22 cellular contexts compared by ENCODE assay signal in the genomic region with DNA sequence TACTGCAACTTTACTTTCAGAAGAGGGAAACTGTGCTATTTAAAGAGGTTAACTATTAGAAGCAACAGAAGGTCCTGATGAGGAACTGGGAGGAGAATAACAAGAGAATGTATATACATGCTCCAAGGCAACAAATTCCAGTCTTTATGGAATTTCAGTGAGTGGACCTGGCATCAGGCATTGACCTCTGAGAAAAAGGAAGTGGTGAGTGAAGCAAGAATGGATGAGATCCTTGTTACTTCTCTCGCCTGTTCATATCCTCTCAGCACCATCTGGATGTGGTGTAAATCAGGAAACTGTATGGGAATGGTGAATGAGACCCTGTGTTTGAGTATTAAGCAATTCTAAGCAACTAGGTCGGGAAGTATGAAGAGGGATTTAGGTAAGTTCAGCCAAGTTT. TPM values are rescaled to one million over a fixed set of nuclear protein-coding genes. Genes with fewer than 3 reads are reported as not detected.
DNase-seq lines count a peak whose midpoint lies in the region; ATAC-seq, FAIRE-seq and TF ChIP-seq lines count a peak whose summit lies in the region.
"Had no signal": no experiment of that assay in that cellular context is flagged by ENCODE, and none has a peak within 500 bp of the region (broad histone marks: within the 10 kb centered on the region; RNA-seq: fewer than 3 reads in every experiment).

No MANE protein-coding gene starts in this region.

- TF ChIP-seq CTCF in fibroblast of the aortic adventitia (IDR thresholded peaks at IDR 0.05; ENCODE audit: insufficient read depth, low read length), result no peak

- no peaks in the 10 kb centered on the region for H3K27me3 Mint-ChIP-seq in activated naive CD4-positive, alpha-beta T cell treated with anti-CD3 and anti-CD28 coated beads, Interleukin-2, amount 50 U/mL, for 24 hours
- no peaks in the 10 kb centered on the region for H3K27me3 Mint-ChIP-seq in activated naive CD4-positive, alpha-beta T cell treated with anti-CD3 and anti-CD28 coated beads, Interleukin-2, amount 10 ng/mL, durations not matched to agents 7 days and 5 days
- H3K27me3 Mint-ChIP-seq: CD4-positive, alpha-beta T cell; dendritic cell treated with granulocyte-macrophage colony-stimulating factor and Interleukin-4, amounts not matched to agents 40 ng/mL and 50 ng/mL, for 4 days; natural killer cell treated with Interleukin-12 subunit alpha and Interleukin-12 subunit beta and Interleukin-15 and Interleukin-18, amount 100 ng/mL, for 72 hours had no signal

- no peak for DNase-seq in activated naive CD4-positive, alpha-beta T cell treated with anti-CD3 and anti-CD28 coated beads, Interleukin-2, amount 10 ng/mL, durations not matched to agents 7 days and 5 days
- DNase-seq in SK-MEL-5 (ENCODE audit: low read depth, low spot score) (peak; percentile 83), fibroblast of the aortic adventitia (ENCODE audit: low read depth) (peak; percentile 31), urothelium cell line (ENCODE audit: low spot score) (no peak), NCI-H510A treated with DMSO at 0.1 percent for 48 hours (lab: John Stamatoyannopoulos, UW) (no peak), anterior cingulate cortex (lab: John Stamatoyannopoulos, UW) (no peak)
- DNase-seq: activated CD4-positive, CD25-positive, alpha-beta regulatory T cell treated with anti-CD3 and anti-CD28 coated beads, Interleukin-2, amount 50 U/mL, for 72 hours; activated CD8-positive, alpha-beta memory T cell treated with anti-CD3 and anti-CD28 coated beads for 24 hours; activated naive CD8-positive, alpha-beta T cell treated with anti-CD3 and anti-CD28 coated beads, Interleukin-2, amount 10 ng/mL, durations not matched to agents 7 days and 5 days; CD4-positive, alpha-beta T cell; left colon; NCI-H2107; NCI-H69; psoas muscle; stimulated activated CD4-positive, alpha-beta T cell treated with anti-CD3 and anti-CD28 coated beads, Interleukin-4, amount 100 ng/mL, for 4 hours; uterus had no signal

- H3K4me3 ChIP-seq in fibroblast of the aortic adventitia (ENCODE audit: low read depth, low read length), result no peak overlapping the region
- H3K4me3 ChIP-seq: breast epithelium, psoas muscle, uterus had no signal

- H3K36me3 Mint-ChIP-seq in activated naive CD4-positive, alpha-beta T cell treated with anti-CD3 and anti-CD28 coated beads, Interleukin-2, amount 50 U/mL, for 24 hours, result peaks cover 8% of the 10 kb centered on the region
- peaks cover 11% of the 10 kb centered on the region for H3K36me3 Mint-ChIP-seq in activated naive CD4-positive, alpha-beta T cell treated with anti-CD3 and anti-CD28 coated beads, Interleukin-2, amount 10 ng/mL, durations not matched to agents 7 days and 5 days

- in situ Hi-C loops in SK-MEL-5 (cut with HindIII; ENCODE audit: low pct_unique_long_range_greater_than_20kb, low sequenced_read_pairs), result no loop called here

- ATAC-seq in HG03378 (IDR thresholded peaks at IDR 0.05; ENCODE audit: unreplicated experiment), result no peak
- ATAC-seq: left colon; natural killer cell treated with Interleukin-12 subunit alpha and Interleukin-12 subunit beta and Interleukin-15 and Interleukin-18, amount 100 ng/mL, for 72 hours; psoas muscle had no signal

- no peak overlapping the region for H3K4me3 Mint-ChIP-seq in activated naive CD4-positive, alpha-beta T cell treated with anti-CD3 and anti-CD28 coated beads, Interleukin-2, amount 50 U/mL, for 24 hours
- H3K4me3 Mint-ChIP-seq in activated naive CD4-positive, alpha-beta T cell treated with anti-CD3 and anti-CD28 coated beads, Interleukin-2, amount 10 ng/mL, durations not matched to agents 7 days and 5 days, result no peak overlapping the region
- H3K4me3 Mint-ChIP-seq: activated naive CD8-positive, alpha-beta T cell treated with anti-CD3 and anti-CD28 coated beads, Interleukin-2, amount 10 ng/mL, durations not matched to agents 7 days and 5 days; CD4-positive, alpha-beta T cell; dendritic cell treated with granulocyte-macrophage colony-stimulating factor and Interleukin-4, amounts not matched to agents 40 ng/mL and 50 ng/mL, for 4 days; natural killer cell treated with Interleukin-12 subunit alpha and Interleukin-12 subunit beta and Interleukin-15 and Interleukin-18, amount 100 ng/mL, for 72 hours had no signal

- peak overlapping the region; percentile 47 for H3K27ac Mint-ChIP-seq in activated naive CD4-positive, alpha-beta T cell treated with anti-CD3 and anti-CD28 coated beads, Interleukin-2, amount 50 U/mL, for 24 hours
- no peak overlapping the region for H3K27ac Mint-ChIP-seq in activated naive CD4-positive, alpha-beta T cell treated with anti-CD3 and anti-CD28 coated beads, Interleukin-2, amount 10 ng/mL, durations not matched to agents 7 days and 5 days
- H3K27ac Mint-ChIP-seq: activated naive CD8-positive, alpha-beta T cell treated with anti-CD3 and anti-CD28 coated beads, Interleukin-2, amount 10 ng/mL, durations not matched to agents 7 days and 5 days; CD4-positive, alpha-beta T cell; dendritic cell treated with granulocyte-macrophage colony-stimulating factor and Interleukin-4, amounts not matched to agents 40 ng/mL and 50 ng/mL, for 4 days; natural killer cell treated with Interleukin-12 subunit alpha and Interleukin-12 subunit beta and Interleukin-15 and Interleukin-18, amount 100 ng/mL, for 72 hours had no signal

- CTCF ChIA-PET in activated naive CD4-positive, alpha-beta T cell treated with anti-CD3 and anti-CD28 coated beads, Interleukin-2, amount 10 ng/mL, durations not matched to agents 7 days and 5 days (lab: Charles Lee), result no interaction called here

- no peaks in the 10 kb centered on the region for H3K4me1 Mint-ChIP-seq in activated naive CD4-positive, alpha-beta T cell treated with anti-CD3 and anti-CD28 coated beads, Interleukin-2, amount 50 U/mL, for 24 hours
- peaks cover 2% of the 10 kb centered on the region for H3K4me1 Mint-ChIP-seq in activated naive CD4-positive, alpha-beta T cell treated with anti-CD3 and anti-CD28 coated beads, Interleukin-2, amount 10 ng/mL, durations not matched to agents 7 days and 5 days

- no peaks in the 10 kb centered on the region for H3K9me3 Mint-ChIP-seq in activated naive CD4-positive, alpha-beta T cell treated with anti-CD3 and anti-CD28 coated beads, Interleukin-2, amount 50 U/mL, for 24 hours
- no peaks in the 10 kb centered on the region for H3K9me3 Mint-ChIP-seq in activated naive CD4-positive, alpha-beta T cell treated with anti-CD3 and anti-CD28 coated beads, Interleukin-2, amount 10 ng/mL, durations not matched to agents 7 days and 5 days
- H3K9me3 Mint-ChIP-seq: activated naive CD8-positive, alpha-beta T cell treated with anti-CD3 and anti-CD28 coated beads, Interleukin-2, amount 10 ng/mL, durations not matched to agents 7 days and 5 days; CD4-positive, alpha-beta T cell; dendritic cell treated with granulocyte-macrophage colony-stimulating factor and Interleukin-4, amounts not matched to agents 40 ng/mL and 50 ng/mL, for 4 days; natural killer cell treated with Interleukin-12 subunit alpha and Interleukin-12 subunit beta and Interleukin-15 and Interleukin-18, amount 100 ng/mL, for 72 hours had no signal

- peak; percentile 46 for FAIRE-seq in urothelium cell line (lab: Jason Lieb, UNC)
- FAIRE-seq: A204.1 had no signal

RNA-seq across cellular contexts. Expression of a gene that starts 30.3 kb away (rescaled TPM):
- total RNA-seq in SK-MEL-5 (2014; rRNA removed; shearing (Covaris generic)), result 74.9 and 76.4 TPM in 2 replicates
- 41.1 and 52.8 TPM in 2 replicates for polyA plus RNA-seq in SK-MEL-5 (2015; cell fraction: cytosol; rRNA removed)
- polyA plus RNA-seq in SK-MEL-5 (2015; cell fraction: nucleus; rRNA removed), result 43.4 and 70.5 TPM in 2 replicates
- total RNA-seq in fibroblast of the aortic adventitia (ENCODE audit: low replicate concordance), result 18.2 and 35.9 TPM in 2 replicates

RNA-seq across cellular contexts. Expression of a gene that starts 35.3 kb away (rescaled TPM):
- 178 and 191 TPM in 2 replicates for total RNA-seq in SK-MEL-5 (2014; rRNA removed; shearing (Covaris generic))
- 231 and 250 TPM in 2 replicates for polyA plus RNA-seq in SK-MEL-5 (2015; cell fraction: cytosol; rRNA removed)
- 62.7 and 81.5 TPM in 2 replicates for polyA plus RNA-seq in SK-MEL-5 (2015; cell fraction: nucleus; rRNA removed)
- 387 and 831 TPM in 2 replicates for total RNA-seq in fibroblast of the aortic adventitia (ENCODE audit: low replicate concordance)
- total RNA-seq: CD4-positive, alpha-beta T cell had no signal

Comparison
In these comparisons a context has a peak if more than half of its experiments do, and no peak if none do; other contexts are left out.
1. DNase-seq: peak in SK-MEL-5 (single experiment) and fibroblast of the aortic adventitia (single experiment); none in activated naive CD4-positive, alpha-beta T cell treated with anti-CD3 and anti-CD28 coated beads, Interleukin-2, amount 10 ng/mL, durations not matched to agents 7 days and 5 days (single experiment), urothelium cell line (single experiment), NCI-H510A treated with DMSO at 0.1 percent for 48 hours (single experiment) and anterior cingulate cortex (0 of 58).